In genomic region chr5:146340260-146341081, GRCh38 we compare ENCODE assay signal across 8 cellular contexts. TPM values are rescaled to one million over a fixed set of nuclear protein-coding genes. Genes with fewer than 3 reads are reported as not detected.
DNase-seq lines count a peak whose midpoint lies in the region; ATAC-seq and TF ChIP-seq lines count a peak whose summit lies in the region.

No MANE protein-coding gene starts in this region.

- H3K9me3 ChIP-seq in Caco-2 (no peaks in the 10 kb centered on the region), thoracic aorta (no peaks in the 10 kb centered on the region)

- BruUV-seq in Caco-2 (replicated peaks; lab: Mats Ljungman, UMichigan) = no TSS peak

- intact Hi-C loops in Caco-2 (cut with micrococcal nuclease; ENCODE audit: unreplicated experiment) (no loop called here), lower leg skin (cut with DNase I; ENCODE audit: low total_unique reads) (no loop called here)

- ATAC-seq in thoracic aorta (ENCODE audit: insufficient number of reproducible peaks, low FRiP score, low read depth) (no peak), GM18511 (IDR thresholded peaks at IDR 0.05; ENCODE audit: unreplicated experiment) (no peak)

- H3K4me3 Mint-ChIP-seq in Caco-2 (ENCODE audit: unreplicated experiment) (no peak overlapping the region), brain (peak overlapping the region; percentile 40 to 81 (median 75))

- no peak overlapping the region for H3K4me3 ChIP-seq in Caco-2 (ENCODE audit: low read depth, low read length)
- peak overlapping the region; percentile 57 for H3K4me3 ChIP-seq in thoracic aorta
- no peak overlapping the region for H3K4me3 ChIP-seq in lower leg skin (ENCODE audit: low read depth, poor library complexity, severe bottlenecking)

- H3K27me3 Mint-ChIP-seq in Caco-2 (ENCODE audit: insufficient read depth, unreplicated experiment) = peaks cover 39% of the 10 kb centered on the region
- peaks cover 100% of the 10 kb centered on the region for H3K27me3 Mint-ChIP-seq in brain

- H3K27ac ChIP-seq in thoracic aorta = no peak overlapping the region

- POLR2A ChIA-PET in Caco-2 (lab: Charles Lee) = no interaction called here

- DNase-seq in Caco-2 (peak; percentile 65 to 69), LHCN-M2 (ENCODE audit: low read depth) (peak; percentile 63), left kidney (ENCODE audit: low read depth, low spot score) (peak; percentile 93), thoracic aorta (ENCODE audit: low spot score) (no peak), NCI-H146 treated with DMSO at 0.1 percent for 48 hours (lab: John Stamatoyannopoulos, UW; ENCODE audit: unreplicated experiment) (no peak), lower leg skin (ENCODE audit: low spot score in 2 of 2) (no peak)

- CTCF ChIA-PET in Caco-2 (lab: Charles Lee) = no interaction called here

- H3K4me1 Mint-ChIP-seq in Caco-2 (ENCODE audit: low read depth, unreplicated experiment) (no peaks in the 10 kb centered on the region), brain (peaks cover 42% of the 10 kb centered on the region)

- H3K27me3 ChIP-seq in Caco-2 (replicated peaks; ENCODE audit: control insufficient read depth, insufficient read depth, low read length) = peaks cover 1% of the 10 kb centered on the region
- H3K27me3 ChIP-seq in thoracic aorta (replicated peaks; ENCODE audit: insufficient read depth) = peaks cover 21% of the 10 kb centered on the region

- no peaks in the 10 kb centered on the region for H3K36me3 Mint-ChIP-seq in Caco-2 (ENCODE audit: insufficient read depth, unreplicated experiment)
- no peaks in the 10 kb centered on the region for H3K36me3 Mint-ChIP-seq in brain

- TF ChIP-seq CTCF in Caco-2 (IDR thresholded peaks at IDR 0.05; ENCODE audit: insufficient read depth in 1 of 2, low read depth in 1 of 2, low read length in 1 of 2, severe bottlenecking in 1 of 2, unreplicated experiment in 1 of 2) = no peak
- TF ChIP-seq CTCF in brain (conservative IDR thresholded peaks at IDR 0.05) = no peak
- TF ChIP-seq CTCF in thoracic aorta (IDR thresholded peaks at IDR 0.05) = no peak
- TF ChIP-seq CTCF in lower leg skin (IDR thresholded peaks at IDR 0.05) = no peak

- no peak for TF ChIP-seq POLR2A in lower leg skin (IDR thresholded peaks at IDR 0.05)

- H3K27ac Mint-ChIP-seq in Caco-2 (ENCODE audit: unreplicated experiment) (no peak overlapping the region), brain (no peak overlapping the region)

- H3K36me3 ChIP-seq in Caco-2 (ENCODE audit: control insufficient read depth, insufficient read depth, low read length) (no peaks in the 10 kb centered on the region), thoracic aorta (no peaks in the 10 kb centered on the region)

- 6 to 8% methylated on average over 40 of the region's 40 CpGs for WGBS in lower leg skin, 2 donors

- H3K4me1 ChIP-seq in Caco-2 (no peaks in the 10 kb centered on the region), thoracic aorta (ENCODE audit: control insufficient read depth in 1 of 2, low read depth in 2 of 2) (peaks cover 6 to 20% of the 10 kb centered on the region in 2 donors)

- no peaks in the 10 kb centered on the region for H3K9me3 Mint-ChIP-seq in Caco-2 (ENCODE audit: unreplicated experiment)
- peaks cover 0 to 12% (median 0%) of the 10 kb centered on the region in 5 experiments for H3K9me3 Mint-ChIP-seq in brain

RNA-seq across cellular contexts. Expression of gene POU4F3, which starts 1.8 kb away (rescaled TPM):
- 0.14 TPM in 1 of 2 replicates, not detected in the other for total RNA-seq in Caco-2 (2022)
- total RNA-seq in LHCN-M2 (2014; rRNA removed) = 0.06 TPM in 1 of 2 replicates, not detected in the other
- 0.06 TPM for polyA plus RNA-seq in LHCN-M2 (2012)
- 0.17 TPM for polyA plus RNA-seq in brain (ENCODE audit: insufficient read depth, low read depth, low replicate concordance)
- total RNA-seq in thoracic aorta = not detected
- total RNA-seq in lower leg skin = under 1 TPM in 1 of 4 donors, not detected in 3; 0.13 TPM

Comparison
In these comparisons a context has a peak if more than half of its experiments do, and no peak if none do; other contexts are left out.
1. DNase-seq: peak in Caco-2 (2 of 2), LHCN-M2 (single experiment) and left kidney (single experiment); none in thoracic aorta (single experiment), NCI-H146 treated with DMSO at 0.1 percent for 48 hours (single experiment) and lower leg skin (0 of 2).